Comparison of ENCODE assay signal across 14 cellular contexts in the genomic region with DNA sequence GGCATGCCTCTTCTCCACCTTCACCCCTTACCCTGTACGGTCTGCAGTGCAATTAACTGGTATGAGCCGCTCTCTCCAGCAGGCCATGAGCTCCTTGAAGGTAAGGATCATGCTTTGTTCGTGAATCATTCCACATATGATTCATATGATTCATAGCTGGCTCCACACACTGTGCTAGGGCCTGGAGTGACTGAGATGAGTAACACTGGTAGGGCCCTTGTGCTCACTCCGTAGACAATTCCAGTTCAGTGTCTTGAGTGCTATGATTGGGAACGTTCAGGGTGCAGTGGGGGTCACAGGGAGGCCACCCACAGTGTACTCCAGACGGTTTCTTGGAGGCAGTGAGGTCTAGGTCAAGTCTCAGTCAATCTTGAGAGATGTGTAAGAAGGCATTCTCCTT.
DNase-seq lines count a peak whose midpoint lies in the region; ATAC-seq and TF ChIP-seq lines count a peak whose summit lies in the region.
"Had no signal": no experiment of that assay in that cellular context is flagged by ENCODE, and none has a peak within 500 bp of the region (broad histone marks: within the 10 kb centered on the region; RNA-seq: fewer than 3 reads in every experiment).

No MANE protein-coding gene starts in this region.

- H3K9me3 Mint-ChIP-seq in type B pancreatic cell, result no peaks in the 10 kb centered on the region

- DNase-seq in HCEC 1CT, result peak; percentile 88
- peak; percentile 90 to 96 for DNase-seq in foreskin keratinocyte
- no peak for DNase-seq in type B pancreatic cell (ENCODE audit: extremely low spot score, unreplicated experiment)
- DNase-seq in SKM-1 treated with dmso at 0.1 percent for 144 hours (lab: John Stamatoyannopoulos, UW; ENCODE audit: unreplicated experiment), result no peak
- DNase-seq in left ventricle myocardium inferior, result no peak
- DNase-seq: activated CD4-positive, alpha-beta T cell treated with anti-CD3 and anti-CD28 coated beads for 1 hour; cerebellar nuclear complex; DND-41; head of caudate nucleus; SHP77 treated with DMSO at 0.1 percent for 48 hours had no signal

- H3K4me3 ChIP-seq in left ventricle myocardium inferior, result no peak overlapping the region

- H3K36me3 ChIP-seq in left ventricle myocardium inferior, result no peaks in the 10 kb centered on the region

- H3K27ac Mint-ChIP-seq in type B pancreatic cell, result no peak overlapping the region

- ATAC-seq in SK-N-SH treated with all-trans-retinoic acid at 6 μM for 48 hours (peak; percentile 87), foreskin keratinocyte (peak; percentile 100), HG03280 (IDR thresholded peaks at IDR 0.05; ENCODE audit: unreplicated experiment) (no peak), HG02938 (IDR thresholded peaks at IDR 0.05; ENCODE audit: unreplicated experiment) (no peak)

- no peaks in the 10 kb centered on the region for H3K36me3 Mint-ChIP-seq in type B pancreatic cell

- intact Hi-C loops in left ventricle myocardium inferior (cut with micrococcal nuclease), result no loop called here

- H3K27me3 Mint-ChIP-seq in type B pancreatic cell, result peaks cover 81% of the 10 kb centered on the region

- H3K27me3 ChIP-seq in foreskin keratinocyte (peaks cover 12% of the 10 kb centered on the region), left ventricle myocardium inferior (ENCODE audit: low read depth) (peaks cover 88% of the 10 kb centered on the region)

- peak overlapping the region; percentile 39 for H3K4me3 Mint-ChIP-seq in type B pancreatic cell

- H3K4me1 ChIP-seq in foreskin keratinocyte, result peaks cover 13% of the 10 kb centered on the region
- peaks cover 6% of the 10 kb centered on the region for H3K4me1 ChIP-seq in left ventricle myocardium inferior

- TF ChIP-seq CTCF in foreskin keratinocyte (conservative IDR thresholded peaks at IDR 0.05) (no peak), type B pancreatic cell (conservative IDR thresholded peaks at IDR 0.05) (no peak), left ventricle myocardium inferior (IDR thresholded peaks at IDR 0.05; ENCODE audit: borderline replicate concordance) (no peak)

- H3K9me3 ChIP-seq in left ventricle myocardium inferior (replicated peaks), result no peaks in the 10 kb centered on the region

- H3K4me1 Mint-ChIP-seq in type B pancreatic cell (ENCODE audit: unreplicated experiment), result peaks cover 6% of the 10 kb centered on the region

- no peak overlapping the region for H3K27ac ChIP-seq in foreskin keratinocyte
- H3K27ac ChIP-seq in left ventricle myocardium inferior (replicated peaks), result no peak overlapping the region
- H3K27ac ChIP-seq: KMS-11 had no signal

TF ChIP-seq in SK-N-SH treated with all-trans-retinoic acid at 6 μM for 48 hours, 23 proteins besides CTCF, POLR2A, EP300 and RAD21:
- TF ChIP-seq PPARA (CRISPR knock-in tag; IDR thresholded peaks at IDR 0.05; ENCODE audit: borderline replicate concordance) (no peak), RARB (CRISPR knock-in tag; IDR thresholded peaks at IDR 0.05) (no peak), SNAI2 (CRISPR knock-in tag; IDR thresholded peaks at IDR 0.05) (no peak), ZFP3 (CRISPR knock-in tag; IDR thresholded peaks at IDR 0.05) (no peak), BACH2 (CRISPR knock-in tag; IDR thresholded peaks at IDR 0.05; ENCODE audit: borderline replicate concordance) (no peak), ZFP30 (CRISPR knock-in tag; IDR thresholded peaks at IDR 0.05) (no peak), ZC3H10 (CRISPR knock-in tag; IDR thresholded peaks at IDR 0.05) (no peak), GLIS3 (CRISPR knock-in tag; IDR thresholded peaks at IDR 0.05) (no peak), ISL1 (CRISPR knock-in tag; IDR thresholded peaks at IDR 0.05) (no peak), TOX (CRISPR knock-in tag; IDR thresholded peaks at IDR 0.05; ENCODE audit: borderline replicate concordance) (no peak), ZNF70 (CRISPR knock-in tag; IDR thresholded peaks at IDR 0.05) (no peak), ESRRG (CRISPR knock-in tag; IDR thresholded peaks at IDR 0.05) (no peak), CSDC2 (CRISPR knock-in tag; IDR thresholded peaks at IDR 0.05) (no peak), ARNTL (CRISPR knock-in tag; IDR thresholded peaks at IDR 0.05; ENCODE audit: borderline replicate concordance, low read depth) (no peak), TCF4 (CRISPR knock-in tag; IDR thresholded peaks at IDR 0.05; ENCODE audit: borderline replicate concordance) (no peak), OSR1 (CRISPR knock-in tag; IDR thresholded peaks at IDR 0.05) (no peak), ZNF8 (CRISPR knock-in tag; IDR thresholded peaks at IDR 0.05) (no peak)
- TF ChIP-seq, protein P1, sequence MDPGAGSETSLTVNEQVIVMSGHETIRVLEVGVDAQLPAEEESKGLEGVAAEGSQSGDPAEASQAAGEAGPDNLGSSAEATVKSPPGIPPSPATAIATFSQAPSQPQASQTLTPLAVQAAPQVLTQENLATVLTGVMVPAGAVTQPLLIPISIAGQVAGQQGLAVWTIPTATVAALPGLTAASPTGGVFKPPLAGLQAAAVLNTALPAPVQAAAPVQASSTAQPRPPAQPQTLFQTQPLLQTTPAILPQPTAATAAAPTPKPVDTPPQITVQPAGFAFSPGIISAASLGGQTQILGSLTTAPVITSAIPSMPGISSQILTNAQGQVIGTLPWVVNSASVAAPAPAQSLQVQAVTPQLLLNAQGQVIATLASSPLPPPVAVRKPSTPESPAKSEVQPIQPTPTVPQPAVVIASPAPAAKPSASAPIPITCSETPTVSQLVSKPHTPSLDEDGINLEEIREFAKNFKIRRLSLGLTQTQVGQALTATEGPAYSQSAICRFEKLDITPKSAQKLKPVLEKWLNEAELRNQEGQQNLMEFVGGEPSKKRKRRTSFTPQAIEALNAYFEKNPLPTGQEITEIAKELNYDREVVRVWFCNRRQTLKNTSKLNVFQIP (CRISPR knock-in tag; IDR thresholded peaks at IDR 0.05; ENCODE audit: borderline replicate concordance, low read depth), result no peak
- TF ChIP-seq, protein P2, sequence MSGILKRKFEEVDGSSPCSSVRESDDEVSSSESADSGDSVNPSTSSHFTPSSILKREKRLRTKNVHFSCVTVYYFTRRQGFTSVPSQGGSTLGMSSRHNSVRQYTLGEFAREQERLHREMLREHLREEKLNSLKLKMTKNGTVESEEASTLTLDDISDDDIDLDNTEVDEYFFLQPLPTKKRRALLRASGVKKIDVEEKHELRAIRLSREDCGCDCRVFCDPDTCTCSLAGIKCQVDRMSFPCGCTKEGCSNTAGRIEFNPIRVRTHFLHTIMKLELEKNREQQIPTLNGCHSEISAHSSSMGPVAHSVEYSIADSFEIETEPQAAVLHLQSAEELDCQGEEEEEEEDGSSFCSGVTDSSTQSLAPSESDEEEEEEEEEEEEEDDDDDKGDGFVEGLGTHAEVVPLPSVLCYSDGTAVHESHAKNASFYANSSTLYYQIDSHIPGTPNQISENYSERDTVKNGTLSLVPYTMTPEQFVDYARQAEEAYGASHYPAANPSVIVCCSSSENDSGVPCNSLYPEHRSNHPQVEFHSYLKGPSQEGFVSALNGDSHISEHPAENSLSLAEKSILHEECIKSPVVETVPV (CRISPR knock-in tag; IDR thresholded peaks at IDR 0.05), result no peak
- TF ChIP-seq, protein P3, sequence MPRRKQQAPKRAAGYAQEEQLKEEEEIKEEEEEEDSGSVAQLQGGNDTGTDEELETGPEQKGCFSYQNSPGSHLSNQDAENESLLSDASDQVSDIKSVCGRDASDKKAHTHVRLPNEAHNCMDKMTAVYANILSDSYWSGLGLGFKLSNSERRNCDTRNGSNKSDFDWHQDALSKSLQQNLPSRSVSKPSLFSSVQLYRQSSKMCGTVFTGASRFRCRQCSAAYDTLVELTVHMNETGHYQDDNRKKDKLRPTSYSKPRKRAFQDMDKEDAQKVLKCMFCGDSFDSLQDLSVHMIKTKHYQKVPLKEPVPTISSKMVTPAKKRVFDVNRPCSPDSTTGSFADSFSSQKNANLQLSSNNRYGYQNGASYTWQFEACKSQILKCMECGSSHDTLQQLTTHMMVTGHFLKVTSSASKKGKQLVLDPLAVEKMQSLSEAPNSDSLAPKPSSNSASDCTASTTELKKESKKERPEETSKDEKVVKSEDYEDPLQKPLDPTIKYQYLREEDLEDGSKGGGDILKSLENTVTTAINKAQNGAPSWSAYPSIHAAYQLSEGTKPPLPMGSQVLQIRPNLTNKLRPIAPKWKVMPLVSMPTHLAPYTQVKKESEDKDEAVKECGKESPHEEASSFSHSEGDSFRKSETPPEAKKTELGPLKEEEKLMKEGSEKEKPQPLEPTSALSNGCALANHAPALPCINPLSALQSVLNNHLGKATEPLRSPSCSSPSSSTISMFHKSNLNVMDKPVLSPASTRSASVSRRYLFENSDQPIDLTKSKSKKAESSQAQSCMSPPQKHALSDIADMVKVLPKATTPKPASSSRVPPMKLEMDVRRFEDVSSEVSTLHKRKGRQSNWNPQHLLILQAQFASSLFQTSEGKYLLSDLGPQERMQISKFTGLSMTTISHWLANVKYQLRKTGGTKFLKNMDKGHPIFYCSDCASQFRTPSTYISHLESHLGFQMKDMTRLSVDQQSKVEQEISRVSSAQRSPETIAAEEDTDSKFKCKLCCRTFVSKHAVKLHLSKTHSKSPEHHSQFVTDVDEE (CRISPR knock-in tag; IDR thresholded peaks at IDR 0.05), result no peak

Comparison
In these comparisons a context has a peak if more than half of its experiments do, and no peak if none do; other contexts are left out.
1. DNase-seq: peak in HCEC 1CT (single experiment) and foreskin keratinocyte (2 of 2); none in type B pancreatic cell (single experiment), SKM-1 treated with dmso at 0.1 percent for 144 hours (single experiment) and left ventricle myocardium inferior (single experiment).
2. ATAC-seq: peak in SK-N-SH treated with all-trans-retinoic acid at 6 μM for 48 hours (single experiment) and foreskin keratinocyte (single experiment); none in HG03280 (single experiment) and HG02938 (single experiment).